Comparison of ENCODE assay signal across 22 cellular contexts in genomic region chr13:111270765-111271164, GRCh38. TPM values are rescaled to one million over a fixed set of nuclear protein-coding genes. Genes with fewer than 3 reads are reported as not detected.
DNase-seq lines count a peak whose midpoint lies in the region; ATAC-seq and TF ChIP-seq lines count a peak whose summit lies in the region.
"Had no signal": no experiment of that assay in that cellular context is flagged by ENCODE, and none has a peak within 500 bp of the region (broad histone marks: within the 10 kb centered on the region; RNA-seq: fewer than 3 reads in every experiment).

No MANE protein-coding gene starts in this region.

- H3K4me1 ChIP-seq in fibroblast of lung (ENCODE audit: control insufficient read depth, extremely low read depth, insufficient read depth, low read length) (no peaks in the 10 kb centered on the region), prostate gland (replicated peaks) (peaks cover 19% of the 10 kb centered on the region)
- H3K4me1 ChIP-seq: left lung, uterus had no signal

- no peaks in the 10 kb centered on the region for H3K27me3 ChIP-seq in fibroblast of lung (ENCODE audit: control insufficient read depth, insufficient read depth, low read length)
- no peaks in the 10 kb centered on the region for H3K27me3 ChIP-seq in prostate gland (replicated peaks; ENCODE audit: insufficient read depth)
- H3K27me3 ChIP-seq: gastroesophageal sphincter, left lung, uterus had no signal

- no peak overlapping the region for H3K4me2 ChIP-seq in fibroblast of lung (ENCODE audit: extremely low read depth, insufficient read depth, low read length)

- H3K79me2 ChIP-seq in fibroblast of lung (ENCODE audit: control insufficient read depth, insufficient read depth, low read length): peaks cover 2% of the 10 kb centered on the region

- H2AFZ ChIP-seq in fibroblast of lung (ENCODE audit: low read length): no peak overlapping the region

- no peak for TF ChIP-seq CTCF in WI38 (IDR thresholded peaks at IDR 0.05; ENCODE audit: low read depth, low read length)
- no peak for TF ChIP-seq CTCF in fibroblast of lung (conservative IDR thresholded peaks at IDR 0.05 in 1 of 2, IDR thresholded peaks at IDR 0.05 in 1 of 2; ENCODE audit: low read depth in 1 of 2, low read length in 2 of 2)
- no peak for TF ChIP-seq CTCF in prostate gland (IDR thresholded peaks at IDR 0.05)

- ATAC-seq in HG03280 (IDR thresholded peaks at IDR 0.05; ENCODE audit: unreplicated experiment): no peak
- ATAC-seq: gastroesophageal sphincter, left lung had no signal

- no peak for TF ChIP-seq POLR2A in prostate gland (IDR thresholded peaks at IDR 0.05)

- no peaks in the 10 kb centered on the region for H3K9me3 ChIP-seq in fibroblast of lung (ENCODE audit: control insufficient read depth, insufficient read depth, low read depth, low read length)
- H3K9me3 ChIP-seq in prostate gland: no peaks in the 10 kb centered on the region
- H3K9me3 ChIP-seq: gastroesophageal sphincter, left lung, uterus had no signal

- no peaks in the 10 kb centered on the region for H4K20me1 ChIP-seq in fibroblast of lung (ENCODE audit: control insufficient read depth, extremely low read depth, insufficient read depth, low read length)

- H3K27ac ChIP-seq in fibroblast of lung (ENCODE audit: insufficient read depth, low read length) (no peak overlapping the region), prostate gland (peak overlapping the region; percentile 45 to 76)
- H3K27ac ChIP-seq: left lung, uterus had no signal

- H3K9ac ChIP-seq in fibroblast of lung (ENCODE audit: insufficient read depth, low read length): no peak overlapping the region

- H3K4me3 ChIP-seq in WI38 (ENCODE audit: low read depth, low read length) (peak overlapping the region; percentile 38; the same call in 1 of the 2 replicates), fibroblast of lung (replicated peaks in 1 of 4; ENCODE audit: control extremely low read depth in 1 of 4, insufficient read depth in 1 of 4, low read depth in 3 of 4, low read length in 4 of 4) (peak overlapping the region in 1 of 4 experiments; percentile 25), prostate gland (no peak overlapping the region)
- H3K4me3 ChIP-seq: gastroesophageal sphincter, left lung, uterus had no signal

- DNase-seq in AG20443 (ENCODE audit: low spot score) (peak; percentile 60), fibroblast of lung (ENCODE audit: low read depth in 2 of 2) (peak; percentile 52 to 59), prostate gland (ENCODE audit: low spot score) (no peak), OCI-M1 (lab: John Stamatoyannopoulos, UW) (no peak)
- no peak for DNase-seq in activated effector memory CD4-positive, alpha-beta T cell treated with Interleukin-2 at 50 U/mL for 16 hours
- DNase-seq in stimulated activated CD4-positive, alpha-beta T cell treated with anti-CD3 and anti-CD28 coated beads, Interleukin-4, amount 100 ng/mL, for 1 hour: no peak
- DNase-seq: activated CD8-positive, alpha-beta memory T cell treated with anti-CD3 and anti-CD28 coated beads, Interleukin-2, amount 50 U/mL, for 4 hours; activated naive CD4-positive, alpha-beta T cell; COR-L47; effector memory CD4-positive, alpha-beta T cell; GDM1; H9; left lung; NCI-H187 treated with DMSO at 0.1 percent for 48 hours; T-helper 9 cell; uterus had no signal

- peaks cover 3% of the 10 kb centered on the region for H3K36me3 ChIP-seq in fibroblast of lung (ENCODE audit: control insufficient read depth, insufficient read depth, low read length)
- no peaks in the 10 kb centered on the region for H3K36me3 ChIP-seq in prostate gland
- H3K36me3 ChIP-seq: uterus had no signal

- intact Hi-C loops in prostate gland (cut with DNase I): no loop called here

- 77% methylated on average over 9 of the region's 9 CpGs for WGBS in prostate gland

RNA-seq across cellular contexts. Expression of gene TEX29, which starts 49.7 kb away (rescaled TPM):
- total RNA-seq in fibroblast of lung (0.51 and 1.7 TPM in 2 replicates), prostate gland (1 to 10 TPM in 1 of 2 donors, not detected in 1; 1.4 TPM)
- polyA plus RNA-seq in fibroblast of lung: 0.66 and 1.5 TPM in 2 replicates
- 1.3 and 2.7 TPM in 2 replicates for polyA plus RNA-seq in fibroblast of lung (2012)
- polyA minus RNA-seq in fibroblast of lung (ENCODE audit: low replicate concordance): not detected in 2 replicates
- total RNA-seq: MCF 10A, NCI-H460, SK-MEL-5 had no signal

Comparison
In these comparisons a context has a peak if more than half of its experiments do, and no peak if none do; other contexts are left out.
1. DNase-seq: peak in AG20443 (single experiment) and fibroblast of lung (2 of 2); none in prostate gland (single experiment), activated effector memory CD4-positive, alpha-beta T cell treated with Interleukin-2 at 50 U/mL for 16 hours (single experiment), OCI-M1 (single experiment) and stimulated activated CD4-positive, alpha-beta T cell treated with anti-CD3 and anti-CD28 coated beads, Interleukin-4, amount 100 ng/mL, for 1 hour (single experiment).